11 cellular contexts compared by ENCODE assay signal in genomic region chr9:90805006-90805993, GRCh38. TPM values are rescaled to one million over a fixed set of nuclear protein-coding genes. Genes with fewer than 3 reads are reported as not detected.
DNase-seq lines count a peak whose midpoint lies in the region; ATAC-seq lines count a peak whose summit lies in the region.
"Had no signal": no experiment of that assay in that cellular context is flagged by ENCODE, and none has a peak within 500 bp of the region (broad histone marks: within the 10 kb centered on the region; RNA-seq: fewer than 3 reads in every experiment).

No MANE protein-coding gene starts in this region.

- H3K27ac Mint-ChIP-seq in CD8-positive, alpha-beta memory T cell: no peak overlapping the region

- H3K36me3 Mint-ChIP-seq in CD8-positive, alpha-beta memory T cell: no peaks in the 10 kb centered on the region

- POLR2A ChIA-PET in CD8-positive, alpha-beta memory T cell (lab: Charles Lee): no interaction called here

- no peaks in the 10 kb centered on the region for H3K9me3 Mint-ChIP-seq in CD8-positive, alpha-beta memory T cell

- H3K79me2 ChIP-seq in Karpas-422 (ENCODE audit: low read length): peaks cover 86% of the 10 kb centered on the region

- peak overlapping the region; percentile 87 to 99 (median 95) for H3K4me2 ChIP-seq in BLaER1 treated with 17β-estradiol and CSF1 and Interleukin-3, amounts not matched to agents 10 nM and 100 nM
- H3K4me2 ChIP-seq in Karpas-422 (ENCODE audit: low read depth, low read length, poor library complexity, severe bottlenecking): peak overlapping the region; percentile 88

- no peak overlapping the region for H2AFZ ChIP-seq in Karpas-422 (ENCODE audit: low read length)

- no peaks in the 10 kb centered on the region for H3K9me2 ChIP-seq in Karpas-422 (replicated peaks; ENCODE audit: insufficient read depth, low read length)

- H3K4me1 Mint-ChIP-seq in CD8-positive, alpha-beta memory T cell: peaks cover 2 to 6% (median 6%) of the 10 kb centered on the region in 3 donors

- H4K20me1 ChIP-seq in BLaER1 treated with 17β-estradiol and CSF1 and Interleukin-3, amounts not matched to agents 10 nM and 100 nM: peaks cover 25 to 60% (median 46%) of the 10 kb centered on the region in 11 experiments; a peak in 18 of 22 replicates
- no peaks in the 10 kb centered on the region for H4K20me1 ChIP-seq in Karpas-422 (ENCODE audit: insufficient read depth, low read depth, low read length)

- H3K4me1 ChIP-seq in BLaER1 treated with 17β-estradiol and CSF1 and Interleukin-3, amounts not matched to agents 10 nM and 100 nM: peaks cover 70 to 87% (median 78%) of the 10 kb centered on the region in 10 experiments
- H3K4me1 ChIP-seq in Karpas-422 (ENCODE audit: low read length): peaks cover 85% of the 10 kb centered on the region
- peaks cover 28 to 34% of the 10 kb centered on the region in 2 donors for H3K4me1 ChIP-seq in duodenal mucosa (ENCODE audit: control insufficient read depth in 1 of 2, insufficient read depth in 2 of 2, low read length in 2 of 2)
- H3K4me1 ChIP-seq in CD8-positive, alpha-beta memory T cell (ENCODE audit: insufficient read depth, low read length): no peaks in the 10 kb centered on the region

- peak overlapping the region; percentile 70 to 99 (median 90); a peak in 19 of 20 replicates for H3K4me3 ChIP-seq in BLaER1 treated with 17β-estradiol and CSF1 and Interleukin-3, amounts not matched to agents 10 nM and 100 nM
- H3K4me3 ChIP-seq in Karpas-422 (ENCODE audit: low read length) (peak overlapping the region; percentile 86), duodenal mucosa (ENCODE audit: low read depth in 1 of 2, low read length in 2 of 2) (peak overlapping the region; percentile 30 to 89)
- H3K4me3 ChIP-seq in CD8-positive, alpha-beta memory T cell (ENCODE audit: low read length): no peak overlapping the region

- H3K27ac ChIP-seq in BLaER1 treated with 17β-estradiol and CSF1 and Interleukin-3, amounts not matched to agents 10 nM and 100 nM: peak overlapping the region; percentile 90 to 99 (median 94)
- H3K27ac ChIP-seq in Karpas-422 (ENCODE audit: low read length) (peak overlapping the region; percentile 99), duodenal mucosa (ENCODE audit: low read depth, low read length) (no peak overlapping the region)
- H3K27ac ChIP-seq in CD8-positive, alpha-beta memory T cell (ENCODE audit: low read depth, low read length): no peak overlapping the region

- CTCF ChIA-PET in CD8-positive, alpha-beta memory T cell (lab: Charles Lee): no interaction called here

- ATAC-seq in HG02571 (IDR thresholded peaks at IDR 0.05; ENCODE audit: unreplicated experiment) (no peak), GM18907 (IDR thresholded peaks at IDR 0.05; ENCODE audit: unreplicated experiment) (no peak)

- H3K4me3 Mint-ChIP-seq in CD8-positive, alpha-beta memory T cell: no peak overlapping the region

- peak overlapping the region; percentile 26 to 99 (median 96); a peak in 21 of 22 replicates for H3K9ac ChIP-seq in BLaER1 treated with 17β-estradiol and CSF1 and Interleukin-3, amounts not matched to agents 10 nM and 100 nM
- H3K9ac ChIP-seq in Karpas-422 (ENCODE audit: low read length): peak overlapping the region; percentile 90
- no peak overlapping the region for H3K9ac ChIP-seq in duodenal mucosa (ENCODE audit: low read depth in 1 of 2, low read length in 2 of 2)

- peaks cover 41 to 74% of the 10 kb centered on the region in 2 donors for H3K27me3 Mint-ChIP-seq in CD8-positive, alpha-beta memory T cell

- peaks cover 11 to 34% (median 19%) of the 10 kb centered on the region in 11 experiments for H3K36me3 ChIP-seq in BLaER1 treated with 17β-estradiol and CSF1 and Interleukin-3, amounts not matched to agents 10 nM and 100 nM
- H3K36me3 ChIP-seq in Karpas-422 (ENCODE audit: insufficient read depth, low read length): no peaks in the 10 kb centered on the region; the same call in 1 of the 2 replicates
- H3K36me3 ChIP-seq in duodenal mucosa (ENCODE audit: control insufficient read depth in 1 of 2, insufficient read depth in 2 of 2, low read length in 2 of 2): peaks cover 0 to 6% of the 10 kb centered on the region in 2 donors
- H3K36me3 ChIP-seq in CD8-positive, alpha-beta memory T cell (ENCODE audit: insufficient read depth, low read length): no peaks in the 10 kb centered on the region

- DNase-seq in Karpas-422 (peak; percentile 77), NCI-H510A treated with DMSO at 0.1 percent for 48 hours (lab: John Stamatoyannopoulos, UW) (peak; percentile 72), kidney glomerular epithelial cell (lab: John Stamatoyannopoulos, UW) (no peak)
- no peak for DNase-seq in CD8-positive, alpha-beta memory T cell
- DNase-seq: activated T-cell treated with anti-CD3 and anti-CD28 coated beads, Interleukin-2, amount 50 U/mL, for 1 hour; T1000 had no signal

- H3K27me3 ChIP-seq in BLaER1 treated with 17β-estradiol and CSF1 and Interleukin-3, amounts not matched to agents 10 nM and 100 nM: no peaks in the 10 kb centered on the region
- no peaks in the 10 kb centered on the region for H3K27me3 ChIP-seq in Karpas-422 (ENCODE audit: low read length)
- H3K27me3 ChIP-seq in duodenal mucosa (ENCODE audit: control insufficient read depth in 1 of 2, insufficient read depth in 2 of 2, low read length in 2 of 2): no peaks in the 10 kb centered on the region
- peaks cover 6% of the 10 kb centered on the region for H3K27me3 ChIP-seq in CD8-positive, alpha-beta memory T cell (ENCODE audit: insufficient read depth, low read length, poor library complexity, severe bottlenecking)

- no peaks in the 10 kb centered on the region for H3K9me3 ChIP-seq in BLaER1 treated with 17β-estradiol and CSF1 and Interleukin-3, amounts not matched to agents 10 nM and 100 nM (replicated peaks in 1 of 11)
- no peaks in the 10 kb centered on the region for H3K9me3 ChIP-seq in Karpas-422 (ENCODE audit: low read length)
- H3K9me3 ChIP-seq in duodenal mucosa (ENCODE audit: control insufficient read depth in 1 of 2, low read length in 2 of 2): no peaks in the 10 kb centered on the region
- H3K9me3 ChIP-seq in CD8-positive, alpha-beta memory T cell (ENCODE audit: low read length): no peaks in the 10 kb centered on the region

RNA-seq across cellular contexts. Expression of gene SYK, which starts 3.7 kb away (rescaled TPM):
- 151 and 216 TPM in 2 replicates for total RNA-seq in Karpas-422 (2014; rRNA removed; shearing (Covaris generic); ENCODE audit: low replicate concordance)
- under 1 TPM; 0.55 to 0.73 TPM for total RNA-seq in CD8-positive, alpha-beta memory T cell
- 0.56 TPM for polyA plus RNA-seq in CD8-positive, alpha-beta memory T cell
- total RNA-seq: myocyte had no signal

Comparison
In these comparisons a context has a peak if more than half of its experiments do, and no peak if none do; other contexts are left out.
1. H3K27ac ChIP-seq: peak in BLaER1 treated with 17β-estradiol and CSF1 and Interleukin-3, amounts not matched to agents 10 nM and 100 nM (11 of 11) and Karpas-422 (single experiment); none in duodenal mucosa (single experiment) and CD8-positive, alpha-beta memory T cell (single experiment).
2. H3K9ac ChIP-seq: peak in BLaER1 treated with 17β-estradiol and CSF1 and Interleukin-3, amounts not matched to agents 10 nM and 100 nM (11 of 11) and Karpas-422 (single experiment); none in duodenal mucosa (0 of 2).
3. DNase-seq: peak in Karpas-422 (single experiment) and NCI-H510A treated with DMSO at 0.1 percent for 48 hours (single experiment); none in CD8-positive, alpha-beta memory T cell (0 of 5) and kidney glomerular epithelial cell (single experiment).
4. RNA of gene SYK, which starts 3.7 kb away (total RNA-seq): 151 to 216 TPM in Karpas-422; 0.55 to 0.73 TPM in CD8-positive, alpha-beta memory T cell; every median in the first group is over 10 times any median in the second.